8 cellular contexts compared by ENCODE assay signal in the genomic region with DNA sequence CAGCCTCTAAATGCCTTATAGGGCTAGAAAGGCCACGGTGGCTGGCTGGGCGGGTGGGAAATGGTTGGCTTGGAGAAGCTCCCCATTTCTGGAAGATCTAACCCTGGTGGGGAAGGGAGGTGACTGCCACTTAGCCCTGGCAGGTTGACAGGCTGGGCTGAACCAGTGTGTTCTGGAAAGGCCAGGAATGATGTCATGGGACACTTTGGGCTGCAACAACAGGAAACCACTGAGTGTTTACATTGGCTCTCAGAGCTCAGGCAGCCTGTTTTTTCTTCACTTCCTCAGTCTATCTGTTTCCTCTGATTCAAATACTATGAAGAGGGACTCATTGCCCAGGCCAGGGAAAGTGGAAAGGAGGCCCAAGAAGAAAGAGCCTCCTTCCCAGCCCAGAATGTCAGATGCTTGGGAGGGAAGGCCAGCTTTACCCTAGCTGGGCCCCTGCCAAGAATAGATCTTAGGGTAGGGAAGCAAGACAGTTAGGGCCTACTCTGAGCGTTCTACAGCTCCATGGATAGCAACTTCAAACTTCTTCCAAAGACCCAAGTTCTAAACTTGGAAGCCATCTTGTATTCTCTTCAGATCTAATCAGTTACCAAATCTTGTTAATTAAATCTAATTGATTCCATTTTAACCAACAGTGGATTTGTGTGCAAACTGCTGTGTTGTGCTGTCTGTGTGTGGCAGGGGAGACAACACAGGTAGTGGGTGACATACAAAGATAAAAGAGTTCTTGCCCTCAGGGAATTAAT.
DNase-seq lines count a peak whose midpoint lies in the region; ATAC-seq, FAIRE-seq and TF ChIP-seq lines count a peak whose summit lies in the region.

No MANE protein-coding gene starts in this region.

- ATAC-seq in HG02981 (IDR thresholded peaks at IDR 0.05; ENCODE audit: unreplicated experiment) (peak; percentile 53), T-cell (replicated peaks in 1 of 4) (peak; percentile 72 to 87 (median 84)), left colon (peak; percentile 95), HG03025 (IDR thresholded peaks at IDR 0.05; ENCODE audit: low FRiP score, unreplicated experiment) (no peak)

- peaks cover 72 to 82% (median 77%) of the 10 kb centered on the region in 3 donors for H3K4me1 Mint-ChIP-seq in T-cell
- H3K4me1 Mint-ChIP-seq in MCF 10A (ENCODE audit: insufficient read depth, unreplicated experiment), result peaks cover 12% of the 10 kb centered on the region
- H3K4me1 Mint-ChIP-seq in stimulated activated naive CD8-positive, alpha-beta T cell treated with anti-CD3 and anti-CD28 coated beads, Interleukin-15, Interleukin-2, amounts not matched to agents 100 ng/mL and 50 ng/mL, for 24 hours (ENCODE audit: low read depth), result peaks cover 90% of the 10 kb centered on the region

- DNase-seq in DMS153 (lab: John Stamatoyannopoulos, UW) (peak; percentile 89), T-cell (peak in 28 of 34 experiments; percentile 7 to 71 (median 28)), MCF 10A (ENCODE audit: unreplicated experiment) (peak; percentile 85), left colon (peak; percentile 65 to 72), GM19239 (ENCODE audit: insufficient read length, low spot score) (no peak)

- H3K27ac Mint-ChIP-seq in T-cell (peak overlapping the region; percentile 95 to 99), MCF 10A (ENCODE audit: low read depth, unreplicated experiment) (peak overlapping the region; percentile 81)
- H3K27ac Mint-ChIP-seq in stimulated activated naive CD8-positive, alpha-beta T cell treated with anti-CD3 and anti-CD28 coated beads, Interleukin-15, Interleukin-2, amounts not matched to agents 100 ng/mL and 50 ng/mL, for 24 hours, result peak overlapping the region; percentile 91

- H3K36me3 Mint-ChIP-seq in T-cell (peaks cover 7% of the 10 kb centered on the region), MCF 10A (ENCODE audit: insufficient read depth, unreplicated experiment) (no peaks in the 10 kb centered on the region)
- peaks cover 10% of the 10 kb centered on the region for H3K36me3 Mint-ChIP-seq in stimulated activated naive CD8-positive, alpha-beta T cell treated with anti-CD3 and anti-CD28 coated beads, Interleukin-15, Interleukin-2, amounts not matched to agents 100 ng/mL and 50 ng/mL, for 24 hours (ENCODE audit: low read depth)

- peak overlapping the region; percentile 32 to 56 (median 37) for H3K4me3 Mint-ChIP-seq in T-cell
- H3K4me3 Mint-ChIP-seq in MCF 10A (ENCODE audit: unreplicated experiment), result no peak overlapping the region
- peak overlapping the region; percentile 43 for H3K4me3 Mint-ChIP-seq in stimulated activated naive CD8-positive, alpha-beta T cell treated with anti-CD3 and anti-CD28 coated beads, Interleukin-15, Interleukin-2, amounts not matched to agents 100 ng/mL and 50 ng/mL, for 24 hours

- CTCF ChIA-PET in T-cell (lab: Charles Lee) (interaction anchor here in 1 of 2 donors (1.4 kb wide), 1 partner anchor 384 kb away, joined by 3 read pairs; no protein-coding TSS in a partner anchor), MCF 10A (lab: Yijun Ruan, JAX) (interaction anchor here (0.9 to 1.2 kb wide), 3 partner anchors 85 to 102 kb away, joined by 3 to 4 read pairs (median 3); no protein-coding TSS in a partner anchor)

- intact Hi-C loops in MCF 10A (cut with micrococcal nuclease), result no loop called here
- intact Hi-C loops in left colon (cut with DNase I, micrococcal nuclease), result no loop called here

- H3K27me3 Mint-ChIP-seq in T-cell, result no peaks in the 10 kb centered on the region
- H3K27me3 Mint-ChIP-seq in MCF 10A (ENCODE audit: insufficient read depth, unreplicated experiment), result no peaks in the 10 kb centered on the region
- no peaks in the 10 kb centered on the region for H3K27me3 Mint-ChIP-seq in stimulated activated naive CD8-positive, alpha-beta T cell treated with anti-CD3 and anti-CD28 coated beads, Interleukin-15, Interleukin-2, amounts not matched to agents 100 ng/mL and 50 ng/mL, for 24 hours

- H3K9me3 Mint-ChIP-seq in T-cell, result peaks cover 0 to 4% (median 0%) of the 10 kb centered on the region in 3 donors
- H3K9me3 Mint-ChIP-seq in MCF 10A (ENCODE audit: unreplicated experiment), result peaks cover 25% of the 10 kb centered on the region
- no peaks in the 10 kb centered on the region for H3K9me3 Mint-ChIP-seq in stimulated activated naive CD8-positive, alpha-beta T cell treated with anti-CD3 and anti-CD28 coated beads, Interleukin-15, Interleukin-2, amounts not matched to agents 100 ng/mL and 50 ng/mL, for 24 hours

- BruUV-seq in MCF 10A (replicated peaks; lab: Mats Ljungman, UMichigan), result no TSS peak

- POLR2A ChIA-PET in T-cell (lab: Charles Lee), result interaction anchor here in 1 of 2 donors (0.5 kb wide), 1 partner anchor 18 kb away, joined by 4 read pairs; no protein-coding TSS in a partner anchor
- POLR2A ChIA-PET in MCF 10A (lab: Yijun Ruan, JAX), result interaction anchor here (1.2 kb wide), 1 partner anchor 127 kb away, joined by 5 read pairs; no protein-coding TSS in a partner anchor

- FAIRE-seq in GM19239 (lab: Jason Lieb, UNC), result no peak

- TF ChIP-seq CTCF in MCF 10A (IDR thresholded peaks at IDR 0.05; ENCODE audit: unreplicated experiment), result no peak
